ENCODE assay signal across 1 cellular context in genomic region chr17:1684307-1685189, GRCh38.
TF ChIP-seq lines count a peak whose summit lies in the region.

PRPF8 (minus strand) TSS chr17:1684867; CDS start chr17:1684571, 296 bp downstream.

TF ChIP-seq in HepG2, 621 proteins besides CTCF, POLR2A, EP300 and RAD21 (continued from another document and continues in another):
- TF ChIP-seq ZFP36 (IDR thresholded peaks at IDR 0.05; ENCODE audit: borderline replicate concordance, low read depth, low read length, partially characterized antibody): no peak
- 0 out of 2 replicates have a peak, but pooled peaks have one; percentile 54 for TF ChIP-seq ZNF292 (CRISPR knock-in tag; IDR thresholded peaks at IDR 0.05; ENCODE audit: borderline replicate concordance, low read depth)
- no peak for TF ChIP-seq ZNF34 (CRISPR knock-in tag; IDR thresholded peaks at IDR 0.05; ENCODE audit: borderline replicate concordance)
- TF ChIP-seq GFI1 (CRISPR knock-in tag; IDR thresholded peaks at IDR 0.05; ENCODE audit: borderline replicate concordance): no peak; the same call in 1 of the 2 replicates
- no peak for TF ChIP-seq REST (IDR thresholded peaks at IDR 0.05; ENCODE audit: borderline replicate concordance in 1 of 2, low read depth in 1 of 2, low read length in 2 of 2)
- TF ChIP-seq ZNF616 (CRISPR knock-in tag; IDR thresholded peaks at IDR 0.05; ENCODE audit: low read depth): no peak
- TF ChIP-seq ZNF883 (CRISPR knock-in tag; IDR thresholded peaks at IDR 0.05; ENCODE audit: not compliant biosample characterization): no peak
- TF ChIP-seq ZNF570 (CRISPR knock-in tag; IDR thresholded peaks at IDR 0.05; ENCODE audit: borderline replicate concordance): no peak
- no peak for TF ChIP-seq ZXDC (CRISPR knock-in tag; IDR thresholded peaks at IDR 0.05)
- no peak for TF ChIP-seq RAD51 (IDR thresholded peaks at IDR 0.05; ENCODE audit: borderline replicate concordance)
- no peak for TF ChIP-seq ZNF362 (CRISPR knock-in tag; IDR thresholded peaks at IDR 0.05; ENCODE audit: borderline replicate concordance)
- TF ChIP-seq ZNF331 (CRISPR knock-in tag; IDR thresholded peaks at IDR 0.05): no peak; the same call in 1 of the 2 replicates
- no peak for TF ChIP-seq ZNF598 (CRISPR knock-in tag; IDR thresholded peaks at IDR 0.05; ENCODE audit: borderline replicate concordance)
- no peak; the same call in 1 of the 2 replicates for TF ChIP-seq ZNF670 (CRISPR knock-in tag; IDR thresholded peaks at IDR 0.05; ENCODE audit: borderline replicate concordance)
- TF ChIP-seq MXD1 (CRISPR knock-in tag; IDR thresholded peaks at IDR 0.05): peak; percentile 76; the same call in 1 of the 2 replicates
- no peak for TF ChIP-seq ZNF234 (CRISPR knock-in tag; conservative IDR thresholded peaks at IDR 0.05)
- no peak for TF ChIP-seq ZKSCAN5 (CRISPR knock-in tag; IDR thresholded peaks at IDR 0.05)
- TF ChIP-seq ESRRA (CRISPR knock-in tag; IDR thresholded peaks at IDR 0.05; ENCODE audit: low read depth): peak; percentile 56; the same call in 1 of the 2 replicates
- no peak for TF ChIP-seq SALL2 (CRISPR knock-in tag; IDR thresholded peaks at IDR 0.05)
- TF ChIP-seq NRL (CRISPR knock-in tag; IDR thresholded peaks at IDR 0.05; ENCODE audit: borderline replicate concordance): peak; percentile 79; the same call in 1 of the 2 replicates
- no peak for TF ChIP-seq BCL3 (CRISPR knock-in tag; IDR thresholded peaks at IDR 0.05)
- TF ChIP-seq ZBED4 (CRISPR knock-in tag; IDR thresholded peaks at IDR 0.05; ENCODE audit: borderline replicate concordance): no peak
- no peak for TF ChIP-seq RFX1 (IDR thresholded peaks at IDR 0.05)
- TF ChIP-seq ZNF253 (CRISPR knock-in tag; IDR thresholded peaks at IDR 0.05; ENCODE audit: borderline replicate concordance): no peak
- no peak for TF ChIP-seq NFATC3 (CRISPR knock-in tag; IDR thresholded peaks at IDR 0.05)
- no peak for TF ChIP-seq KIAA2018 (CRISPR knock-in tag; IDR thresholded peaks at IDR 0.05; ENCODE audit: borderline replicate concordance)
- no peak for TF ChIP-seq SATB2 (CRISPR knock-in tag; IDR thresholded peaks at IDR 0.05)
- TF ChIP-seq ZNF562 (CRISPR knock-in tag; IDR thresholded peaks at IDR 0.05; ENCODE audit: borderline replicate concordance): no peak
- TF ChIP-seq KDM2A (CRISPR knock-in tag; IDR thresholded peaks at IDR 0.05; ENCODE audit: borderline replicate concordance, low read depth): peak; percentile 87; the same call in 1 of the 2 replicates
- TF ChIP-seq BATF2 (CRISPR knock-in tag; IDR thresholded peaks at IDR 0.05): no peak
- TF ChIP-seq ZNF720 (CRISPR knock-in tag; IDR thresholded peaks at IDR 0.05): no peak
- peak; percentile 96 for TF ChIP-seq NFYC (CRISPR knock-in tag; IDR thresholded peaks at IDR 0.05)
- TF ChIP-seq ZNF180 (CRISPR knock-in tag; IDR thresholded peaks at IDR 0.05; ENCODE audit: borderline replicate concordance, low read depth): no peak
- TF ChIP-seq IKZF1 (IDR thresholded peaks at IDR 0.05): no peak
